ENCODE assay signal across 16 cellular contexts in genomic region chr6:134627707-134628106, GRCh38.
A peak's percentile ranks its signal among the peaks of the same experiment; 100 is the strongest.
DNase-seq lines count a peak whose midpoint lies in the region; ATAC-seq lines count a peak whose summit lies in the region.
"Had no signal": no experiment of that assay in that cellular context is flagged by ENCODE, and none has a peak within 500 bp of the region (broad histone marks: within the 10 kb centered on the region; RNA-seq: fewer than 3 reads in every experiment).

No MANE protein-coding gene starts in this region.

- H3K4me1 ChIP-seq in endocrine pancreas (ENCODE audit: control insufficient read depth, insufficient read depth, low read length), result no peaks in the 10 kb centered on the region
- H3K4me1 ChIP-seq: Caco-2 had no signal

- H3K36me3 ChIP-seq in endocrine pancreas (ENCODE audit: control insufficient read depth, insufficient read depth, low read length), result no peaks in the 10 kb centered on the region

- peak; percentile 21 for DNase-seq in DMS79 treated with DMSO at 0.1 percent for 48 hours (lab: John Stamatoyannopoulos, UW)
- no peak for DNase-seq in DMS79 (lab: John Stamatoyannopoulos, UW)
- no peak for DNase-seq in substantia nigra (lab: John Stamatoyannopoulos, UW)
- no peak for DNase-seq in SIG-M5 treated with dmso at 0.1 percent for 504 hours (lab: John Stamatoyannopoulos, UW; ENCODE audit: unreplicated experiment)
- DNase-seq in stimulated activated CD4-positive, alpha-beta T cell treated with anti-CD3 and anti-CD28 coated beads, Interleukin-4, amount 100 ng/mL, for 4 hours, result no peak
- DNase-seq: AML-193; Caco-2; CD4-positive, alpha-beta T cell; DND-41; EL; H9 had no signal

- no peaks in the 10 kb centered on the region for H3K27me3 ChIP-seq in endocrine pancreas (ENCODE audit: control insufficient read depth, insufficient read depth, low read length)

- H3K27ac ChIP-seq in substantia nigra (ENCODE audit: low read depth, low read length, poor library complexity, severe bottlenecking), result peak overlapping the region; percentile 33
- H3K27ac ChIP-seq: 22Rv1, C4-2B had no signal

- peak overlapping the region; percentile 29 for H3K4me3 ChIP-seq in endocrine pancreas (ENCODE audit: control insufficient read depth, insufficient read depth, low read length)
- H3K4me3 ChIP-seq: A549 had no signal

- ATAC-seq in HG02588 (IDR thresholded peaks at IDR 0.05; ENCODE audit: unreplicated experiment), result no peak
- ATAC-seq: A549 had no signal

- no peak overlapping the region for H3K9ac ChIP-seq in endocrine pancreas (ENCODE audit: control insufficient read depth, insufficient read depth, low read length)

- no peaks in the 10 kb centered on the region for H3K9me3 ChIP-seq in endocrine pancreas (ENCODE audit: control insufficient read depth, low read length)
- H3K9me3 ChIP-seq: A549, Caco-2 had no signal
